9 cellular contexts compared by ENCODE assay signal in the genomic region with DNA sequence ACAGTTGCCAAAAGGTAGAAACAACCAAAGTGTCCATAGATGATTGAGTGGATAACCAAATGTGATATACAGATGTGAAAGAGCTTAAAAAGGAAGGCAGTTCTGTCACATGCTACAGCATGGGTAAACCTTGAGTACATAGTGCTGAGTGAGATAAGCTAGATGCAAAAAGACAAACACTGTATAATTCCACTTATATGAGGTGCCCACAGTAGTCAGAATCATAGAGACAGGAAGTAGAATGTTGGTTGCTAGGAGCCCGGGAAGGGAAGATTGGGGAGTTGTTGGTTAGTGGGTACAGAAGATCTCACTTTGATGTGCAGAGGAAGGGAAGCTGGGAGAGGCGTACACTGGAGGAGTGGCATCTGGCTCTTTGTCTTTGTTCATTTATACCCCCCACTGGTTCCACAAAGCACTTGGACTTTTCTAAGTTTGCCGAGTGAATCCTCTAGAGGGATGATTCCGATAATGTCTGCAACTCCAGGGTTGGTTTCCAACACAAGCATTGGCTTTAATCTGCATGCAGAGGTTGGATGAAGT. TPM values are rescaled to one million over a fixed set of nuclear protein-coding genes. Genes with fewer than 3 reads are reported as not detected.
DNase-seq lines count a peak whose midpoint lies in the region; ATAC-seq and TF ChIP-seq lines count a peak whose summit lies in the region.
"Had no signal": no experiment of that assay in that cellular context is flagged by ENCODE, and none has a peak within 500 bp of the region (broad histone marks: within the 10 kb centered on the region; RNA-seq: fewer than 3 reads in every experiment).

No MANE protein-coding gene starts in this region.

- peaks cover 4% of the 10 kb centered on the region for H3K9me3 ChIP-seq in A673 (ENCODE audit: low read depth, low read length, poor library complexity, severe bottlenecking)

- ATAC-seq in GM18867 (IDR thresholded peaks at IDR 0.05; ENCODE audit: unreplicated experiment) (peak; percentile 63), HG03432 (IDR thresholded peaks at IDR 0.05; ENCODE audit: unreplicated experiment) (peak; percentile 54), memory B cell (ENCODE audit: low read depth) (peak; percentile 31)

- POLR2A ChIA-PET in A673 (lab: Charles Lee; ENCODE audit: low non-redundant PET): no interaction called here

- H3K4me3 Mint-ChIP-seq in activated naive CD8-positive, alpha-beta T cell treated with anti-CD3 and anti-CD28 coated beads for 36 hours: peak overlapping the region; percentile 22
- no peak overlapping the region for H3K4me3 Mint-ChIP-seq in memory B cell

- H3K4me1 Mint-ChIP-seq in activated naive CD8-positive, alpha-beta T cell treated with anti-CD3 and anti-CD28 coated beads for 36 hours: peaks cover 94% of the 10 kb centered on the region
- peaks cover 32% of the 10 kb centered on the region for H3K4me1 Mint-ChIP-seq in memory B cell

- H3K9me3 Mint-ChIP-seq in activated naive CD8-positive, alpha-beta T cell treated with anti-CD3 and anti-CD28 coated beads for 36 hours: peaks cover 7% of the 10 kb centered on the region
- H3K9me3 Mint-ChIP-seq in memory B cell: peaks cover 5% of the 10 kb centered on the region

- peak overlapping the region; percentile 18 for H3K27ac ChIP-seq in A673 (ENCODE audit: low read depth, low read length, poor library complexity, severe bottlenecking)

- no peaks in the 10 kb centered on the region for H3K27me3 Mint-ChIP-seq in activated naive CD8-positive, alpha-beta T cell treated with anti-CD3 and anti-CD28 coated beads for 36 hours
- no peaks in the 10 kb centered on the region for H3K27me3 Mint-ChIP-seq in memory B cell

- no peak overlapping the region for H3K4me3 ChIP-seq in A673 (ENCODE audit: low read depth, low read length, poor library complexity, severe bottlenecking)
- H3K4me3 ChIP-seq: adrenal gland had no signal

- no TSS peak for BruUV-seq in A673 (replicated peaks; lab: Mats Ljungman, UMichigan)

- DNase-seq in A673 (ENCODE audit: low spot score) (peak; percentile 91), memory B cell (ENCODE audit: low spot score in 2 of 2) (no peak), NCI-H1048 (lab: John Stamatoyannopoulos, UW) (no peak), activated gamma-delta T cell (lab: John Stamatoyannopoulos, UW) (no peak), nucleus accumbens (lab: John Stamatoyannopoulos, UW) (no peak)
- no peak for DNase-seq in activated naive CD8-positive, alpha-beta T cell treated with anti-CD3 and anti-CD28 coated beads for 36 hours

- H3K36me3 ChIP-seq in A673 (ENCODE audit: insufficient read depth, low read length, poor library complexity, severe bottlenecking): peaks cover 8% of the 10 kb centered on the region

- H3K27ac Mint-ChIP-seq in activated naive CD8-positive, alpha-beta T cell treated with anti-CD3 and anti-CD28 coated beads for 36 hours: peak overlapping the region; percentile 82
- H3K27ac Mint-ChIP-seq in memory B cell: peak overlapping the region; percentile 1

- peaks cover 72% of the 10 kb centered on the region for H3K36me3 Mint-ChIP-seq in activated naive CD8-positive, alpha-beta T cell treated with anti-CD3 and anti-CD28 coated beads for 36 hours
- H3K36me3 Mint-ChIP-seq in memory B cell: peaks cover 53% of the 10 kb centered on the region

- TF ChIP-seq CTCF in A673 (conservative IDR thresholded peaks at IDR 0.05; ENCODE audit: low read depth, low read length): no peak

- H3K27me3 ChIP-seq in A673 (replicated peaks; ENCODE audit: insufficient read depth, low read depth, low read length, poor library complexity): no peaks in the 10 kb centered on the region
- H3K27me3 ChIP-seq: adrenal gland had no signal

- H3K4me1 ChIP-seq in A673 (ENCODE audit: insufficient read depth, low read length, poor library complexity, severe bottlenecking): peaks cover 31% of the 10 kb centered on the region

- CTCF ChIA-PET in A673 (lab: Charles Lee): interaction anchor here (1.3 kb wide), 1 partner anchor 12 kb away, joined by 11 read pairs; no protein-coding TSS in a partner anchor

- intact Hi-C loops in A673 (cut with micrococcal nuclease; ENCODE audit: unreplicated experiment): no loop called here

RNA-seq across cellular contexts. Expression of gene TSPAN14, which starts 39.4 kb away (rescaled TPM):
- total RNA-seq in A673 (2021): 50.4 and 55.8 TPM in 2 replicates
- 10 to 100 TPM; 39.6 to 40.4 TPM for total RNA-seq in activated naive CD8-positive, alpha-beta T cell treated with anti-CD3 and anti-CD28 coated beads for 36 hours

RNA-seq across cellular contexts. Expression of gene SH2D4B, which starts 44.1 kb away (rescaled TPM):
- total RNA-seq in A673 (2021): 0.07 and 0.19 TPM in 2 replicates
- under 1 TPM; 0.08 to 0.18 TPM for total RNA-seq in activated naive CD8-positive, alpha-beta T cell treated with anti-CD3 and anti-CD28 coated beads for 36 hours
